Comparison of ENCODE assay signal across 8 cellular contexts in the genomic region with DNA sequence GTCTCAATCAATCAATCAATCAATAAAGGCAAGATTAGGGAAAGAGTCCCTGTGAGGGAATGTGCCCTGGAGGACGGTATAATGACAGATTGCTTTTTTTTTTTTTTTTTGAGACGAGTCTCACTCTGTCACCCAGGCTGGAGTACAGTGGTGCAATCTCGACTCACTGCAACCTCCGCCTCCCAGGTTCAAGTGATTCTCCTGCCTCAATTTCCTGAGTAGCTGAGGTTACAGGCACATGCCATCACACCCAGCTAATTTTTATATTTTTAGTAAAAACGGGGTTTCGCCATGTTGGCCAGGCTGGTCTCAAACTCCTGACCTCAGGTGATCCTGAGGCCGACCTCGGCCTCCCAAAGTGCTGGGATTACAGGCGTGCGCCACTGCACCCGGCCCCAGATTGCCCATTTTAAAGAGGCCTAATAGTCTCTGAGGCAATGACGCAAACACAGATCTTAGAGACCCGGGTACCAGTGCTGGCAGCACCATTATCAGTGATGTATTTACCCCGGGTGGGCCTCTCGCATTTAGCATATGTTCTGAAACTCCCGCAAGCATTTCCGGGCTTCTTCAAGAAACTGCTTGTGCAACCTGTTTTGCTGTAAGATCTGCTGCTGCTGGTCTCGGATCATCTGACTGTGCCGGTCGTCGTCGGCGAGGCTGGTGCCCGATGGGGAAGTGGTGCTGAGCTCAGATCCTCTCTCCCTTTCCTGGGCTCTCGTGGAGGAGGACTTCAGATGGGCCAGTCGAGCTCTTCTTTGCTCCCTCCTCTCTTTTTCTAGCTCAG. TPM values are rescaled to one million over a fixed set of nuclear protein-coding genes. Genes with fewer than 3 reads are reported as not detected.
A peak's percentile ranks its signal among the peaks of the same experiment; 100 is the strongest.
DNase-seq lines count a peak whose midpoint lies in the region; ATAC-seq lines count a peak whose summit lies in the region.

No MANE protein-coding gene starts in this region.

- no peaks in the 10 kb centered on the region for H3K36me3 ChIP-seq in effector memory CD4-positive, alpha-beta T cell (ENCODE audit: control insufficient read depth, insufficient read depth, low read length)

- H3K27me3 ChIP-seq in effector memory CD4-positive, alpha-beta T cell (replicated peaks; ENCODE audit: control insufficient read depth, insufficient read depth, low read length, poor library complexity, severe bottlenecking) = no peaks in the 10 kb centered on the region

- no peaks in the 10 kb centered on the region for H3K9me3 ChIP-seq in effector memory CD4-positive, alpha-beta T cell (ENCODE audit: control insufficient read depth, low read length)

- no peak overlapping the region for H3K4me3 ChIP-seq in effector memory CD4-positive, alpha-beta T cell (ENCODE audit: insufficient read depth, low read depth, low read length, poor library complexity, severe bottlenecking)
- no peak overlapping the region for H3K4me3 ChIP-seq in skin epidermis

- peak; percentile 6 to 19 (median 18) for DNase-seq in effector memory CD4-positive, alpha-beta T cell
- DNase-seq in A172 (ENCODE audit: low spot score) (no peak), HCEC 1CT (no peak)

- peaks cover 3% of the 10 kb centered on the region for H3K4me1 ChIP-seq in effector memory CD4-positive, alpha-beta T cell (ENCODE audit: control insufficient read depth, insufficient read depth, low read length, poor library complexity, severe bottlenecking)

- H3K27ac ChIP-seq in effector memory CD4-positive, alpha-beta T cell (ENCODE audit: insufficient read depth, low read length, poor library complexity, severe bottlenecking) = peak overlapping the region; percentile 37
- H3K27ac ChIP-seq in skin epidermis = peak overlapping the region in 17 of 21 experiments; percentile 5 to 77 (median 51)

- ATAC-seq in GM18511 (IDR thresholded peaks at IDR 0.05; ENCODE audit: unreplicated experiment) = peak; percentile 41
- peak; percentile 66 to 78 for ATAC-seq in activated CD4-positive, CD25-positive, alpha-beta regulatory T cell treated with anti-CD3 and anti-CD28 coated beads, Interleukin-2, amount 50 U/mL, for 24 hours
- no peak for ATAC-seq in GM19023 (IDR thresholded peaks at IDR 0.05; ENCODE audit: unreplicated experiment)
- no peak for ATAC-seq in HG03196 (IDR thresholded peaks at IDR 0.05; ENCODE audit: unreplicated experiment)

RNA-seq across cellular contexts. Expression of a gene that starts 12.7 kb away (rescaled TPM):
- 0.81 and 0.89 TPM in 2 replicates for total RNA-seq in A172 (2014; rRNA removed; shearing (Covaris generic))

RNA-seq across cellular contexts. Expression of a gene that starts 34.9 kb away (rescaled TPM):
- total RNA-seq in A172 (2014; rRNA removed; shearing (Covaris generic)) = 257 and 279 TPM in 2 replicates

RNA-seq across cellular contexts. Expression of a gene that starts 49.7 kb away (rescaled TPM):
- total RNA-seq in A172 (2014; rRNA removed; shearing (Covaris generic)) = 15.9 and 33.6 TPM in 2 replicates

Comparison
In these comparisons a context has a peak if more than half of its experiments do, and no peak if none do; other contexts are left out.
1. ATAC-seq: peak in GM18511 (single experiment) and activated CD4-positive, CD25-positive, alpha-beta regulatory T cell treated with anti-CD3 and anti-CD28 coated beads, Interleukin-2, amount 50 U/mL, for 24 hours (2 of 2); none in GM19023 (single experiment) and HG03196 (single experiment).
2. DNase-seq: peak in effector memory CD4-positive, alpha-beta T cell (3 of 3); none in A172 (single experiment) and HCEC 1CT (single experiment).